ENCODE assay signal across 14 cellular contexts in the genomic region with DNA sequence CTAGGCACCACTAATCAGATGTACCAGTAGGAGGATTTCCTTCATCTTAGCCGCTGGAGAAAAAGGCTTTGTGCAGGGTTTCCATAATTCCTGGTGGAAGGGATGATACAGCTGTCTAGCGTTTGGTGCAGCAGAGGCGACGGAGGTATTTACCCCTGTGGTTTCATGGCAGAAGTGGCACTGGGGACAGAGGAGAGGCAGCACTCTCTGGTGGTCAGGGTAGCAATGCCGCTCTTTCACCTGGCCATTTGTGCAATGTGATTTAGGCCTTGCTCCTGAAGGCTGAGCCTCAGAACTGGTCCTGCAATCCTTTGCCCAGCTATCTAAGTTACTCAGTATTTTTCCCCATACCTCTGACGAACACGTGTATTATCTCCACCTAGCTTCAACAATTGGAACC. TPM values are rescaled to one million over a fixed set of nuclear protein-coding genes. Genes with fewer than 3 reads are reported as not detected.
A peak's percentile ranks its signal among the peaks of the same experiment; 100 is the strongest.
DNase-seq lines count a peak whose midpoint lies in the region; ATAC-seq and TF ChIP-seq lines count a peak whose summit lies in the region.
"Had no signal": no experiment of that assay in that cellular context is flagged by ENCODE, and none has a peak within 500 bp of the region (broad histone marks: within the 10 kb centered on the region; RNA-seq: fewer than 3 reads in every experiment).

No MANE protein-coding gene starts in this region.

- H3K27me3 Mint-ChIP-seq in activated T-cell treated with anti-CD3 and anti-CD28 coated beads, Interleukin-2, amount 50 U/mL, for 72 hours (ENCODE audit: low read depth), result no peaks in the 10 kb centered on the region
- H3K27me3 Mint-ChIP-seq in activated naive CD8-positive, alpha-beta T cell treated with anti-CD3 and anti-CD28 coated beads for 36 hours, result peaks cover 5% of the 10 kb centered on the region

- H3K9me3 ChIP-seq in psoas muscle, result no peaks in the 10 kb centered on the region
- H3K9me3 ChIP-seq: SK-N-SH had no signal

- no peak overlapping the region for H3K27ac Mint-ChIP-seq in activated T-cell treated with anti-CD3 and anti-CD28 coated beads, Interleukin-2, amount 50 U/mL, for 72 hours
- H3K27ac Mint-ChIP-seq in activated naive CD8-positive, alpha-beta T cell treated with anti-CD3 and anti-CD28 coated beads for 36 hours, result no peak overlapping the region
- H3K27ac Mint-ChIP-seq: B cell; CD8-positive, alpha-beta T cell had no signal

- WGBS in psoas muscle, 3 donors, result 74 to 86% (median 77%) methylated on average over 7 of the region's 7 CpGs

- H3K4me3 Mint-ChIP-seq in activated T-cell treated with anti-CD3 and anti-CD28 coated beads, Interleukin-2, amount 50 U/mL, for 72 hours, result no peak overlapping the region
- H3K4me3 Mint-ChIP-seq in activated naive CD8-positive, alpha-beta T cell treated with anti-CD3 and anti-CD28 coated beads for 36 hours, result no peak overlapping the region
- H3K4me3 Mint-ChIP-seq: B cell; CD8-positive, alpha-beta T cell had no signal

- H3K27ac ChIP-seq in psoas muscle, result no peak overlapping the region

- peak; percentile 57 for TF ChIP-seq CTCF in epithelial cell of proximal tubule (conservative IDR thresholded peaks at IDR 0.05; ENCODE audit: low read depth, low read length)
- TF ChIP-seq CTCF in psoas muscle (IDR thresholded peaks at IDR 0.05), result peak; percentile 19

- H3K4me3 ChIP-seq in epithelial cell of proximal tubule (ENCODE audit: low read depth, low read length), result no peak overlapping the region
- no peak overlapping the region for H3K4me3 ChIP-seq in psoas muscle

- no peaks in the 10 kb centered on the region for H3K4me1 Mint-ChIP-seq in activated T-cell treated with anti-CD3 and anti-CD28 coated beads, Interleukin-2, amount 50 U/mL, for 72 hours (ENCODE audit: low read depth)
- H3K4me1 Mint-ChIP-seq in activated naive CD8-positive, alpha-beta T cell treated with anti-CD3 and anti-CD28 coated beads for 36 hours, result no peaks in the 10 kb centered on the region
- H3K4me1 Mint-ChIP-seq: B cell had no signal

- no peaks in the 10 kb centered on the region for H3K4me1 ChIP-seq in psoas muscle

- no peaks in the 10 kb centered on the region for H3K27me3 ChIP-seq in psoas muscle (ENCODE audit: insufficient read depth in 3 of 3, low read length in 2 of 3)

- intact Hi-C loops in psoas muscle (cut with DNase I), result no loop called here
- intact Hi-C loops in posterior vena cava (cut with DNase I), result no loop called here

- H3K36me3 Mint-ChIP-seq in activated T-cell treated with anti-CD3 and anti-CD28 coated beads, Interleukin-2, amount 50 U/mL, for 72 hours (ENCODE audit: insufficient read depth in 2 of 2), result no peaks in the 10 kb centered on the region
- H3K36me3 Mint-ChIP-seq in activated naive CD8-positive, alpha-beta T cell treated with anti-CD3 and anti-CD28 coated beads for 36 hours, result no peaks in the 10 kb centered on the region
- H3K36me3 Mint-ChIP-seq: CD8-positive, alpha-beta T cell had no signal

- DNase-seq in activated T-cell treated with anti-CD3 and anti-CD28 coated beads, Interleukin-2, amount 50 U/mL, for 1 hour, result peak; percentile 38
- DNase-seq in activated T-cell treated with anti-CD3 and anti-CD28 coated beads, Interleukin-2, amount 50 U/mL, for 72 hours, result no peak
- DNase-seq in NAMALWA (ENCODE audit: low spot score) (peak; percentile 44), epithelial cell of proximal tubule (ENCODE audit: low read depth) (no peak), psoas muscle (no peak), NCI-H524 (lab: John Stamatoyannopoulos, UW) (no peak), posterior vena cava (ENCODE audit: low spot score) (no peak)
- DNase-seq in activated naive CD8-positive, alpha-beta T cell treated with anti-CD3 and anti-CD28 coated beads for 36 hours, result no peak
- DNase-seq: NCI-H1694, NCI-H345, SK-N-SH had no signal

- H3K9me3 Mint-ChIP-seq in activated T-cell treated with anti-CD3 and anti-CD28 coated beads, Interleukin-2, amount 50 U/mL, for 72 hours, result no peaks in the 10 kb centered on the region
- H3K9me3 Mint-ChIP-seq in activated naive CD8-positive, alpha-beta T cell treated with anti-CD3 and anti-CD28 coated beads for 36 hours, result no peaks in the 10 kb centered on the region
- H3K9me3 Mint-ChIP-seq: CD8-positive, alpha-beta T cell had no signal

- no peaks in the 10 kb centered on the region for H3K36me3 ChIP-seq in psoas muscle (ENCODE audit: insufficient read depth in 1 of 2, low read depth in 1 of 2)

- no peak for ATAC-seq in activated T-cell treated with anti-CD3 and anti-CD28 coated beads, Interleukin-2, amount 50 U/mL, for 72 hours (replicated peaks in 1 of 2)
- ATAC-seq in psoas muscle, result peak in 2 of 4 donors; percentile 32 to 61
- ATAC-seq: CD8-positive, alpha-beta T cell; Right ventricle myocardium inferior had no signal

RNA-seq across cellular contexts. Expression of a gene that starts 47.1 kb away (rescaled TPM):
- 10 to 100 TPM; 65.1 to 68.3 TPM for total RNA-seq in activated T-cell treated with anti-CD3 and anti-CD28 coated beads, Interleukin-2, amount 50 U/mL, for 72 hours
- 87.2 and 107 TPM in 2 replicates for total RNA-seq in epithelial cell of proximal tubule
- 10 to 100 TPM; 46.7 to 79.0 (median 73.8) TPM for total RNA-seq in psoas muscle
- 100 to 1,000 TPM in 1 of 3 donors, 10 to 100 TPM in 2; 39.0 to 100 (median 45.6) TPM for polyA plus RNA-seq in psoas muscle
- 10 to 100 TPM; 68.4 to 76.4 TPM for total RNA-seq in activated naive CD8-positive, alpha-beta T cell treated with anti-CD3 and anti-CD28 coated beads for 36 hours
- 100 to 1,000 TPM in 1 of 2 donors, 10 to 100 TPM in 1; 81.6 to 110 TPM for total RNA-seq in posterior vena cava

Comparison
In these comparisons a context has a peak if more than half of its experiments do, and no peak if none do; other contexts are left out.
1. DNase-seq: peak in activated T-cell treated with anti-CD3 and anti-CD28 coated beads, Interleukin-2, amount 50 U/mL, for 1 hour (single experiment) and NAMALWA (single experiment); none in activated T-cell treated with anti-CD3 and anti-CD28 coated beads, Interleukin-2, amount 50 U/mL, for 72 hours (0 of 2), epithelial cell of proximal tubule (single experiment), psoas muscle (0 of 2), NCI-H524 (0 of 2), activated naive CD8-positive, alpha-beta T cell treated with anti-CD3 and anti-CD28 coated beads for 36 hours (single experiment) and posterior vena cava (single experiment).